Comparison of ENCODE assay signal across 19 cellular contexts in the genomic region with DNA sequence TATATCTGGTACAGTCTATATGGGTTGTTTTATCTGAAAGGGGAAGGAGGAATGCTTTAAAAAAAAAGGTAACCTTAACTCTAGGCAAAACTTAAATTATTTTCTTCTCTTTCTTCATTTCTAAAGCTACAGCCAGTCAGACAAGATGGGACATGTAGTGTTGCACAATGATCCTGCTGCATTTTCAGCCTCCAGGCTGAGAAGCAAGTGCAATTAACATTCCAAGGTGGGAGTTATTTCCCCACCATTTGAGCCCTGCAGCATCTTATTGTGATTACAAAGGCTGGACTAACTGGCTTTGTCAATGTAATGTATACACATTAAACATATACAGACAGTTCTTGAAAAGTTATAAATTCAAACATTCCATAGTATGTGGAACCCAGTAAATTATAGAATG. TPM values are rescaled to one million over a fixed set of nuclear protein-coding genes. Genes with fewer than 3 reads are reported as not detected.
DNase-seq lines count a peak whose midpoint lies in the region; ATAC-seq and TF ChIP-seq lines count a peak whose summit lies in the region.
"Had no signal": no experiment of that assay in that cellular context is flagged by ENCODE, and none has a peak within 500 bp of the region (broad histone marks: within the 10 kb centered on the region; RNA-seq: fewer than 3 reads in every experiment).

No MANE protein-coding gene starts in this region.

- peaks cover 4% of the 10 kb centered on the region for H3K9me3 Mint-ChIP-seq in HFFc6
- no peaks in the 10 kb centered on the region for H3K9me3 Mint-ChIP-seq in activated CD4-positive, alpha-beta memory T cell treated with anti-CD3 and anti-CD28 coated beads, Interleukin-2, amount 10 ng/mL, durations not matched to agents 7 days and 5 days
- H3K9me3 Mint-ChIP-seq: dendritic cell treated with granulocyte-macrophage colony-stimulating factor and Interleukin-4, amounts not matched to agents 40 ng/mL and 50 ng/mL, for 4 days had no signal

- no peaks in the 10 kb centered on the region for H3K27me3 Mint-ChIP-seq in HFFc6 (ENCODE audit: insufficient read depth)
- H3K27me3 Mint-ChIP-seq in activated CD4-positive, alpha-beta memory T cell treated with anti-CD3 and anti-CD28 coated beads, Interleukin-2, amount 10 ng/mL, durations not matched to agents 7 days and 5 days: no peaks in the 10 kb centered on the region
- H3K27me3 Mint-ChIP-seq: dendritic cell treated with granulocyte-macrophage colony-stimulating factor and Interleukin-4, amounts not matched to agents 40 ng/mL and 50 ng/mL, for 4 days had no signal

- peak overlapping the region; percentile 34; the same call in 1 of the 2 replicates for H3K27ac Mint-ChIP-seq in HFFc6
- no peak overlapping the region for H3K27ac Mint-ChIP-seq in activated CD4-positive, alpha-beta memory T cell treated with anti-CD3 and anti-CD28 coated beads, Interleukin-2, amount 10 ng/mL, durations not matched to agents 7 days and 5 days
- H3K27ac Mint-ChIP-seq: dendritic cell treated with granulocyte-macrophage colony-stimulating factor and Interleukin-4, amounts not matched to agents 40 ng/mL and 50 ng/mL, for 4 days had no signal

- H3K4me3 Mint-ChIP-seq in HFFc6: no peak overlapping the region
- H3K4me3 Mint-ChIP-seq in activated CD4-positive, alpha-beta memory T cell treated with anti-CD3 and anti-CD28 coated beads, Interleukin-2, amount 10 ng/mL, durations not matched to agents 7 days and 5 days: no peak overlapping the region
- H3K4me3 Mint-ChIP-seq: dendritic cell treated with granulocyte-macrophage colony-stimulating factor and Interleukin-4, amounts not matched to agents 40 ng/mL and 50 ng/mL, for 4 days had no signal

- ATAC-seq in GM18907 (IDR thresholded peaks at IDR 0.05; ENCODE audit: unreplicated experiment): no peak
- ATAC-seq: gastroesophageal sphincter; right cardiac atrium; stimulated activated naive CD8-positive, alpha-beta T cell treated with anti-CD3 and anti-CD28 coated beads, Interleukin-15, Interleukin-2, amounts not matched to agents 100 U/mL and 50 U/mL, for 24 hours had no signal

- TF ChIP-seq CTCF in AG10803 (conservative IDR thresholded peaks at IDR 0.05; ENCODE audit: low read length): no peak
- TF ChIP-seq CTCF in HFFc6 (IDR thresholded peaks at IDR 0.05): no peak

- CTCF ChIA-PET in activated CD4-positive, alpha-beta memory T cell treated with anti-CD3 and anti-CD28 coated beads, Interleukin-2, amount 10 ng/mL, durations not matched to agents 7 days and 5 days (lab: Charles Lee): no interaction called here

- H3K4me3 ChIP-seq in AG10803 (ENCODE audit: low read length): no peak overlapping the region
- H3K4me3 ChIP-seq: gastroesophageal sphincter had no signal

- peaks cover 55% of the 10 kb centered on the region for H3K4me1 Mint-ChIP-seq in HFFc6 (ENCODE audit: low read depth)
- no peaks in the 10 kb centered on the region for H3K4me1 Mint-ChIP-seq in activated CD4-positive, alpha-beta memory T cell treated with anti-CD3 and anti-CD28 coated beads, Interleukin-2, amount 10 ng/mL, durations not matched to agents 7 days and 5 days

- POLR2A ChIA-PET in activated CD4-positive, alpha-beta memory T cell treated with anti-CD3 and anti-CD28 coated beads, Interleukin-2, amount 10 ng/mL, durations not matched to agents 7 days and 5 days (lab: Charles Lee): no interaction called here

- 0 out of 2 replicates have a peak, but pooled peaks cover 4% of the 10 kb centered on the region for H3K36me3 Mint-ChIP-seq in HFFc6 (ENCODE audit: low read depth)
- H3K36me3 Mint-ChIP-seq in activated CD4-positive, alpha-beta memory T cell treated with anti-CD3 and anti-CD28 coated beads, Interleukin-2, amount 10 ng/mL, durations not matched to agents 7 days and 5 days (ENCODE audit: low read depth): no peaks in the 10 kb centered on the region

- peak; percentile 84 for DNase-seq in AG10803 (ENCODE audit: low read depth)
- peak; percentile 78 for DNase-seq in HFFc6
- peak; percentile 15 for DNase-seq in astrocyte of the hippocampus (ENCODE audit: low read depth, low spot score)
- DNase-seq in islet precursor cell: peak; percentile 93
- no peak for DNase-seq in stimulated activated CD4-positive, alpha-beta T cell treated with anti-CD3 and anti-CD28 coated beads, Interleukin-2, amount 100 ng/mL, for 24 hours
- no peak for DNase-seq in activated CD4-positive, alpha-beta memory T cell treated with anti-CD3 and anti-CD28 coated beads, Interleukin-2, amount 10 ng/mL, durations not matched to agents 7 days and 5 days
- no peak for DNase-seq in activated CD4-positive, alpha-beta T cell treated with anti-CD3 and anti-CD28 coated beads for 4 hours
- DNase-seq: activated CD4-positive, CD25-positive, alpha-beta regulatory T cell treated with anti-CD3 and anti-CD28 coated beads, Interleukin-2, amount 50 U/mL, for 72 hours; activated T-cell treated with anti-CD3 and anti-CD28 coated beads, Interleukin-2, amount 50 U/mL, for 1 hour; amygdala; GDM1; Kasumi-1; NCI-H1930; NK-92 treated with Interleukin-12 subunit alpha and Interleukin-12 subunit beta, amount 100 ng/mL, for 24 hours; right cardiac atrium; stimulated activated naive CD8-positive, alpha-beta T cell treated with anti-CD3 and anti-CD28 coated beads, Interleukin-15, Interleukin-2, amounts not matched to agents 100 U/mL and 50 U/mL, for 24 hours had no signal

RNA-seq across cellular contexts. Expression of a gene that starts 22.6 kb away (rescaled TPM):
- 10 to 100 TPM; 45.0 to 62.6 (median 54.0) TPM for total RNA-seq in HFFc6 (2021; fragmentation: NEBNext Ultra II Directional; extraction: Animal tissue kit (Norgen Biotek cat#: 25700))
- 10 to 100 TPM; 22.6 to 25.5 TPM for total RNA-seq in activated CD4-positive, alpha-beta memory T cell treated with anti-CD3 and anti-CD28 coated beads, Interleukin-2, amount 10 ng/mL, durations not matched to agents 7 days and 5 days

Comparison
In these comparisons a context has a peak if more than half of its experiments do, and no peak if none do; other contexts are left out.
1. DNase-seq: peak in AG10803 (single experiment), HFFc6 (single experiment), astrocyte of the hippocampus (single experiment) and islet precursor cell (single experiment); none in stimulated activated CD4-positive, alpha-beta T cell treated with anti-CD3 and anti-CD28 coated beads, Interleukin-2, amount 100 ng/mL, for 24 hours (0 of 2), activated CD4-positive, alpha-beta memory T cell treated with anti-CD3 and anti-CD28 coated beads, Interleukin-2, amount 10 ng/mL, durations not matched to agents 7 days and 5 days (single experiment) and activated CD4-positive, alpha-beta T cell treated with anti-CD3 and anti-CD28 coated beads for 4 hours (0 of 2).